13 cellular contexts compared by ENCODE assay signal in the genomic region with DNA sequence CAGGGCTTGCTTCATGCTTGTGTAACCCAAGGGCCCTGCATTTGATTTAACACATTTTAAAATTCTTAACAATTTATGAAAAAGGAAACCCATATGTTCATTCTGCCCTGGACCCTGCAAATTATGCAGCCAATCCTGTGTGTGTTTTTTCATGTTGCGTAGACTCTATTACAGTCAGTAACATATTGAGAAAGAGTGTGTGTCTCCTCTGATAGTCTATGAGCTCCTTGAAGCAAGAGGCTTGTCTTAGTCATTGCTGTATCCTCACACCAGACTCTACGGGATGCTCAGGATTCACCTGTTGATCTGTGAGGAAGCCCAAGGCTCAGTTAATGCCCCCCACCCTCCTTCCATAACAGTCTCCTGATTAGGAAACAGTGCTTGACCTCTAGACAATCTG.
A peak's percentile ranks its signal among the peaks of the same experiment; 100 is the strongest.
DNase-seq lines count a peak whose midpoint lies in the region; ATAC-seq and TF ChIP-seq lines count a peak whose summit lies in the region.
"Had no signal": no experiment of that assay in that cellular context is flagged by ENCODE, and none has a peak within 500 bp of the region (broad histone marks: within the 10 kb centered on the region; RNA-seq: fewer than 3 reads in every experiment).

No MANE protein-coding gene starts in this region.

- H3K4me3 Mint-ChIP-seq in naive B cell = peak overlapping the region in 5 of 8 donors; percentile 12 to 73 (median 69)

- no peak for TF ChIP-seq CTCF in ascending aorta (IDR thresholded peaks at IDR 0.05)

- H3K27me3 ChIP-seq in ascending aorta = no peaks in the 10 kb centered on the region
- H3K27me3 ChIP-seq: thyroid gland had no signal

- ATAC-seq in GM18511 (IDR thresholded peaks at IDR 0.05; ENCODE audit: unreplicated experiment) = peak; percentile 17
- ATAC-seq in HG02943 (IDR thresholded peaks at IDR 0.05; ENCODE audit: low read depth, unreplicated experiment) = peak; percentile 18
- ATAC-seq in naive B cell (ENCODE audit: low read depth in 2 of 2) = no peak
- ATAC-seq in GM21786 (IDR thresholded peaks at IDR 0.05; ENCODE audit: unreplicated experiment) = no peak

- H3K9me3 ChIP-seq in ascending aorta = no peaks in the 10 kb centered on the region
- H3K9me3 ChIP-seq: thyroid gland had no signal

- H3K27me3 Mint-ChIP-seq in naive B cell = no peaks in the 10 kb centered on the region

- no peak overlapping the region for H3K4me3 ChIP-seq in ascending aorta
- H3K4me3 ChIP-seq: coronary artery, thyroid gland had no signal

- H3K36me3 ChIP-seq in ascending aorta = no peaks in the 10 kb centered on the region
- H3K36me3 ChIP-seq: thyroid gland had no signal

- peak overlapping the region; percentile 55 to 98 (median 96) for H3K27ac Mint-ChIP-seq in naive B cell

- H3K4me1 ChIP-seq in ascending aorta = no peaks in the 10 kb centered on the region
- H3K4me1 ChIP-seq: thyroid gland had no signal

- intact Hi-C loops in ascending aorta (cut with DNase I) = no loop called here

- H3K4me1 Mint-ChIP-seq in naive B cell = peaks cover 49 to 79% (median 58%) of the 10 kb centered on the region in 3 donors

- H3K9me3 Mint-ChIP-seq in naive B cell = no peaks in the 10 kb centered on the region

- DNase-seq in SKM-1 (lab: John Stamatoyannopoulos, UW; ENCODE audit: unreplicated experiment) (peak; percentile 47), naive B cell (no peak), NCI-H2171 treated with DMSO at 0.1 percent for 48 hours (lab: John Stamatoyannopoulos, UW) (no peak), anterior cingulate cortex (lab: John Stamatoyannopoulos, UW) (no peak), ascending aorta (ENCODE audit: low spot score in 2 of 2) (no peak)
- DNase-seq: NCI-H2171, right cardiac atrium, thyroid gland had no signal

- H3K27ac ChIP-seq in ascending aorta = no peak overlapping the region
- H3K27ac ChIP-seq: coronary artery, thyroid gland, VCaP had no signal

- H3K36me3 Mint-ChIP-seq in naive B cell = no peaks in the 10 kb centered on the region

Comparison
In these comparisons a context has a peak if more than half of its experiments do, and no peak if none do; other contexts are left out.
1. ATAC-seq: peak in GM18511 (single experiment) and HG02943 (single experiment); none in naive B cell (0 of 2) and GM21786 (single experiment).